Comparison of ENCODE assay signal across 26 cellular contexts in the genomic region with DNA sequence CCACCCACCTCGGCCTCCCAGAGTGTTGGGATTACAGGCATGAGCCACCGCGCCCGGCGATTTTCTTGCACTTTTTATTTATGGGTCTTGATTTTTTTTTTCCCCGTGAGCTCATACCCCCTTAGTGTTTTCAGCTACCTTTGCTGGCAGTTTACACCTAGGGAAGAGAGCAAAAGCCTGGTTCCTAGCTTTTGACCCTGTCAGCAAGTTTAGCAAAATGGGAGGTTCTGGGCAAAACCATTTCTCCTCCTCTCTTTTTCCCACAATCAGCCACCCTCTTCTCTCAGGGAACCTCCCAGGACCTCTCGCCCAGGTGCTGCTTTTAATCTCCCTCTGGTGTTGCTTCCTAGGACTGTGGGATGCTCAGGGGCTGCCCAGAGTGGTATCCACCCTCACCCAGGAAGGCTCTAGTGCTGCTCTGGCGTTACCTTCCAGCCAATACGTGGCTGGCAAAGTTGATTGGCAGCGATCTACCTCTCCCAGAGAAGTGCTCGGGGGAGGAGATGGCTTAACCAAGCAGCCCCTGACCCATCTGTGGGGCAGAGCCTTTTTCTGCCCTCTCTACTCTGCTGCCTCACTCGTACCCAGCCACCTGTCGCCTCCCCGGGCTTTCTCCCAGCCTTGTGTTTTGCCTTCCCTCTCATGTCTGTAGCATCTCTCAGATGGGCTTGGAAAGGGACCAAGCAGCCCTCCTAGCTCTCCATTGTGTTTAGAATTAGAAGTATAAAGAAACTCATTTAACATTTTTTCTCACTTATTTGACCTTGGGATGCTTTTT.
"Had no signal": no experiment of that assay in that cellular context is flagged by ENCODE, and none has a peak within 500 bp of the region (broad histone marks: within the 10 kb centered on the region; RNA-seq: fewer than 3 reads in every experiment).

No MANE protein-coding gene starts in this region.

- H3K27me3 ChIP-seq: Peyer's patch, SJSA1 had no signal

- H3K27ac Mint-ChIP-seq: activated CD8-positive, alpha-beta T cell treated with anti-CD3 and anti-CD28 coated beads for 36 hours; activated naive CD8-positive, alpha-beta T cell treated with anti-CD3 and anti-CD28 coated beads for 36 hours; activated T-helper 1 cell treated with anti-CD3 and anti-CD28 coated beads, Interleukin-12 subunit alpha, Interleukin-12 subunit beta, Interleukin-2, Interleukin-4 antibody, amounts not matched to agents 30 ng/mL and 10 ng/mL and 1 ng/mL, durations not matched to agents 14 hours and 24 hours and 36 hours; T-helper 1 cell treated with Interleukin-12 subunit alpha and Interleukin-12 subunit beta and Interleukin-4 antibody, amounts not matched to agents 30 μg/mL and 1 μg/mL, for 36 hours had no signal

- H3K27ac ChIP-seq: Peyer's patch, RWPE1, SJSA1 had no signal

- H3K4me1 ChIP-seq: Peyer's patch, SJSA1 had no signal

- ATAC-seq: activated CD8-positive, alpha-beta T cell treated with anti-CD3 and anti-CD28 coated beads for 36 hours had no signal

- DNase-seq: activated CD4-positive, CD25-positive, alpha-beta regulatory T cell; activated CD8-positive, alpha-beta memory T cell treated with anti-CD3 and anti-CD28 coated beads, Interleukin-2, amount 50 U/mL, for 4 hours; activated CD8-positive, alpha-beta T cell treated with anti-CD3 and anti-CD28 coated beads for 36 hours; activated effector memory CD4-positive, alpha-beta T cell treated with anti-CD3 and anti-CD28 coated beads, Interleukin-2, amount 50 U/mL, for 16 hours; activated naive CD4-positive, alpha-beta T cell treated with Interleukin-2 at 50 U/mL for 16 hours; activated naive CD8-positive, alpha-beta T cell treated with anti-CD3 and anti-CD28 coated beads for 36 hours; anterior cingulate cortex; caudate nucleus; KG1; NCI-H1092; NCI-H1417; NCI-H1930; NCI-H2107; NCI-H2171 treated with DMSO at 0.1 percent for 48 hours; NCI-H345; NCI-H510A; NCI-H526 treated with DMSO at 0.1 percent for 48 hours; NK-92 treated with Interleukin-12 subunit alpha and Interleukin-12 subunit beta, amount 100 ng/mL, for 24 hours; OCI-M1; Peyer's patch; Right ventricle myocardium superior; T-helper 9 cell had no signal

- H3K27me3 Mint-ChIP-seq: activated CD8-positive, alpha-beta T cell treated with anti-CD3 and anti-CD28 coated beads for 36 hours; activated naive CD8-positive, alpha-beta T cell treated with anti-CD3 and anti-CD28 coated beads for 36 hours had no signal

- H3K9me3 ChIP-seq: SJSA1 had no signal

- H3K4me3 ChIP-seq: Peyer's patch, SJSA1 had no signal

- H3K4me3 Mint-ChIP-seq: activated CD8-positive, alpha-beta T cell treated with anti-CD3 and anti-CD28 coated beads for 36 hours; activated naive CD8-positive, alpha-beta T cell treated with anti-CD3 and anti-CD28 coated beads for 36 hours; activated T-helper 1 cell treated with anti-CD3 and anti-CD28 coated beads, Interleukin-12 subunit alpha, Interleukin-12 subunit beta, Interleukin-2, Interleukin-4 antibody, amounts not matched to agents 30 ng/mL and 10 ng/mL and 1 ng/mL, durations not matched to agents 14 hours and 24 hours and 36 hours; T-helper 1 cell treated with Interleukin-12 subunit alpha and Interleukin-12 subunit beta and Interleukin-4 antibody, amounts not matched to agents 30 μg/mL and 1 μg/mL, for 36 hours had no signal
